13 cellular contexts compared by ENCODE assay signal in genomic region chr7:151440799-151441443, GRCh38. TPM values are rescaled to one million over a fixed set of nuclear protein-coding genes. Genes with fewer than 3 reads are reported as not detected.
A peak's percentile ranks its signal among the peaks of the same experiment; 100 is the strongest.
DNase-seq lines count a peak whose midpoint lies in the region; ATAC-seq and TF ChIP-seq lines count a peak whose summit lies in the region.
"Had no signal": no experiment of that assay in that cellular context is flagged by ENCODE, and none has a peak within 500 bp of the region (broad histone marks: within the 10 kb centered on the region; RNA-seq: fewer than 3 reads in every experiment).

No MANE protein-coding gene starts in this region.

- H3K4me1 ChIP-seq in uterus: peaks cover 11 to 18% of the 10 kb centered on the region in 2 donors

- H3K9me3 ChIP-seq in uterus: no peaks in the 10 kb centered on the region
- H3K9me3 ChIP-seq: left ventricle myocardium inferior, Peyer's patch had no signal

- H3K27ac Mint-ChIP-seq in activated naive CD4-positive, alpha-beta T cell treated with anti-CD3 and anti-CD28 coated beads, Interleukin-2, amount 50 U/mL, for 24 hours: peak overlapping the region; percentile 55
- peak overlapping the region; percentile 79 for H3K27ac Mint-ChIP-seq in central memory CD8-positive, alpha-beta T cell (ENCODE audit: low read depth)
- H3K27ac Mint-ChIP-seq in naive thymus-derived CD8-positive, alpha-beta T cell: peak overlapping the region in 7 of 10 donors; percentile 27 to 98 (median 89)
- H3K27ac Mint-ChIP-seq: activated B cell treated with CpG ODN at 0.5 μM for 24 hours had no signal

- H3K27ac ChIP-seq in uterus: peak overlapping the region; percentile 91
- H3K27ac ChIP-seq: left ventricle myocardium inferior had no signal

- H3K27me3 Mint-ChIP-seq in activated naive CD4-positive, alpha-beta T cell treated with anti-CD3 and anti-CD28 coated beads, Interleukin-2, amount 50 U/mL, for 24 hours: no peaks in the 10 kb centered on the region
- H3K27me3 Mint-ChIP-seq in central memory CD8-positive, alpha-beta T cell: no peaks in the 10 kb centered on the region
- peaks cover 0 to 2% (median 0%) of the 10 kb centered on the region in 5 donors for H3K27me3 Mint-ChIP-seq in naive thymus-derived CD8-positive, alpha-beta T cell

- no peak for ATAC-seq in central memory CD8-positive, alpha-beta T cell (replicated peaks; ENCODE audit: extremely low read depth, poor library complexity, severe bottlenecking)
- ATAC-seq in naive thymus-derived CD8-positive, alpha-beta T cell: peak in 1 of 2 donors; percentile 46

- H3K9me3 Mint-ChIP-seq in activated naive CD4-positive, alpha-beta T cell treated with anti-CD3 and anti-CD28 coated beads, Interleukin-2, amount 50 U/mL, for 24 hours: no peaks in the 10 kb centered on the region
- no peaks in the 10 kb centered on the region for H3K9me3 Mint-ChIP-seq in central memory CD8-positive, alpha-beta T cell
- no peaks in the 10 kb centered on the region for H3K9me3 Mint-ChIP-seq in naive thymus-derived CD8-positive, alpha-beta T cell
- H3K9me3 Mint-ChIP-seq: activated B cell treated with CpG ODN at 0.5 μM for 24 hours had no signal

- no peaks in the 10 kb centered on the region for H3K36me3 Mint-ChIP-seq in activated naive CD4-positive, alpha-beta T cell treated with anti-CD3 and anti-CD28 coated beads, Interleukin-2, amount 50 U/mL, for 24 hours
- H3K36me3 Mint-ChIP-seq in central memory CD8-positive, alpha-beta T cell (ENCODE audit: insufficient read depth): no peaks in the 10 kb centered on the region
- H3K36me3 Mint-ChIP-seq in naive thymus-derived CD8-positive, alpha-beta T cell: no peaks in the 10 kb centered on the region

- no peak overlapping the region for H3K4me3 Mint-ChIP-seq in activated naive CD4-positive, alpha-beta T cell treated with anti-CD3 and anti-CD28 coated beads, Interleukin-2, amount 50 U/mL, for 24 hours
- H3K4me3 Mint-ChIP-seq in central memory CD8-positive, alpha-beta T cell: peak overlapping the region; percentile 52
- H3K4me3 Mint-ChIP-seq in naive thymus-derived CD8-positive, alpha-beta T cell: peak overlapping the region in 9 of 10 donors; percentile 14 to 82 (median 66)
- H3K4me3 Mint-ChIP-seq: activated B cell treated with CpG ODN at 0.5 μM for 24 hours had no signal

- no peak for TF ChIP-seq CTCF in uterus (IDR thresholded peaks at IDR 0.05)

- TF ChIP-seq POLR2A in uterus (IDR thresholded peaks at IDR 0.05): no peak

- H3K36me3 ChIP-seq in uterus: no peaks in the 10 kb centered on the region
- H3K36me3 ChIP-seq: left ventricle myocardium inferior, Peyer's patch had no signal

- no peaks in the 10 kb centered on the region for H3K27me3 ChIP-seq in uterus
- H3K27me3 ChIP-seq: Peyer's patch had no signal

- DNase-seq in activated naive CD4-positive, alpha-beta T cell (lab: John Stamatoyannopoulos, UW): no peak
- DNase-seq in central memory CD8-positive, alpha-beta T cell (ENCODE audit: low spot score in 2 of 2): no peak
- no peak for DNase-seq in naive thymus-derived CD8-positive, alpha-beta T cell
- DNase-seq in uterus (peak; percentile 55 to 69), superior temporal gyrus (ENCODE audit: extremely low spot score) (no peak), NCI-H2029 (lab: John Stamatoyannopoulos, UW) (no peak), SIG-M5 (lab: John Stamatoyannopoulos, UW) (no peak)
- DNase-seq: activated B cell treated with CpG ODN at 0.5 μM for 24 hours, left ventricle myocardium inferior, NCI-H187 had no signal

- no peak overlapping the region for H3K4me3 ChIP-seq in uterus

- intact Hi-C loops in uterus (cut with DNase I; ENCODE audit: low total_unique reads): no loop called here

- peaks cover 36% of the 10 kb centered on the region for H3K4me1 Mint-ChIP-seq in activated naive CD4-positive, alpha-beta T cell treated with anti-CD3 and anti-CD28 coated beads, Interleukin-2, amount 50 U/mL, for 24 hours
- H3K4me1 Mint-ChIP-seq in central memory CD8-positive, alpha-beta T cell: peaks cover 15% of the 10 kb centered on the region
- H3K4me1 Mint-ChIP-seq in naive thymus-derived CD8-positive, alpha-beta T cell: peaks cover 24 to 64% (median 34%) of the 10 kb centered on the region in 4 donors

- POLR2A ChIA-PET in naive thymus-derived CD8-positive, alpha-beta T cell (lab: Charles Lee): interaction anchor here (1.1 to 7.1 kb wide), 6 partner anchors 10 to 435 kb away, joined by 3 to 54 read pairs (median 4); no protein-coding TSS in a partner anchor

RNA-seq across cellular contexts. Expression of gene CRYGN, which starts 1.0 kb away (rescaled TPM):
- 1 to 10 TPM in 1 of 2 experiments, under 1 TPM in 1; 0.39 to 1.2 TPM for total RNA-seq in naive thymus-derived CD8-positive, alpha-beta T cell
- polyA plus RNA-seq in naive thymus-derived CD8-positive, alpha-beta T cell: under 1 TPM; 0.35 to 0.69 (median 0.65) TPM
- total RNA-seq in uterus: 1 to 10 TPM in 2 of 4 donors, under 1 TPM in 1, not detected in 1; 0.73 to 2.9 (median 2.4) TPM
- total RNA-seq: activated B cell treated with CpG ODN at 0.5 μM for 24 hours, Peyer's patch, renal cortical epithelial cell had no signal

RNA-seq across cellular contexts. Expression of gene WDR86, which starts 31.1 kb away (rescaled TPM):
- total RNA-seq in naive thymus-derived CD8-positive, alpha-beta T cell: under 1 TPM; 0.47 to 0.85 TPM
- 1 to 10 TPM in 1 of 3 donors, under 1 TPM in 2; 0.67 to 1.2 (median 0.81) TPM for polyA plus RNA-seq in naive thymus-derived CD8-positive, alpha-beta T cell
- total RNA-seq in uterus: 100 to 1,000 TPM in 1 of 4 donors, 10 to 100 TPM in 2, 1 to 10 TPM in 1; 3.2 to 100 (median 53.4) TPM

Comparison
In these comparisons a context has a peak if more than half of its experiments do, and no peak if none do; other contexts are left out.
1. DNase-seq: peak in uterus (2 of 2); none in activated naive CD4-positive, alpha-beta T cell (0 of 4), central memory CD8-positive, alpha-beta T cell (0 of 2), naive thymus-derived CD8-positive, alpha-beta T cell (0 of 10), superior temporal gyrus (single experiment), NCI-H2029 (single experiment) and SIG-M5 (single experiment).
2. Peak in every context shown above with its lines, with median percentiles within 50 percentile points of each other: H3K27ac Mint-ChIP-seq.